Comparison of ENCODE assay signal across 12 cellular contexts in genomic region chr7:87476179-87476557, GRCh38. TPM values are rescaled to one million over a fixed set of nuclear protein-coding genes. Genes with fewer than 3 reads are reported as not detected.
DNase-seq lines count a peak whose midpoint lies in the region; ATAC-seq, FAIRE-seq and TF ChIP-seq lines count a peak whose summit lies in the region.
"Had no signal": no experiment of that assay in that cellular context is flagged by ENCODE, and none has a peak within 500 bp of the region (broad histone marks: within the 10 kb centered on the region; RNA-seq: fewer than 3 reads in every experiment).

No MANE protein-coding gene starts in this region.

- H2AFZ ChIP-seq in IMR-90 (replicated peaks; ENCODE audit: low read length, poor library complexity) (peak overlapping the region; percentile 36), endothelial cell of umbilical vein (ENCODE audit: low read depth, low read length) (no peak overlapping the region), neuronal stem cell (ENCODE audit: low read length) (no peak overlapping the region)

- H3K27ac ChIP-seq in IMR-90 (ENCODE audit: insufficient read depth, low read length) (no peak overlapping the region), endothelial cell of umbilical vein (ENCODE audit: insufficient read depth, low read depth, low read length) (no peak overlapping the region), neuronal stem cell (replicated peaks; ENCODE audit: low read length) (no peak overlapping the region)
- H3K27ac ChIP-seq: brain microvascular endothelial cell, HL-60 had no signal

- no peak for FAIRE-seq in endothelial cell of umbilical vein (lab: Jason Lieb, UNC)

- no peak overlapping the region for H3K14ac ChIP-seq in IMR-90 (replicated peaks; ENCODE audit: low read depth, low read length)
- no peak overlapping the region for H3K14ac ChIP-seq in neuronal stem cell (ENCODE audit: low read length)

- no peak overlapping the region for H4K5ac ChIP-seq in IMR-90 (ENCODE audit: low read depth, low read length)

- H2BK5ac ChIP-seq in IMR-90 (ENCODE audit: low read depth, low read length, poor library complexity, severe bottlenecking): no peak overlapping the region
- H2BK5ac ChIP-seq in neuronal stem cell (ENCODE audit: low read length): no peak overlapping the region

- H3K23ac ChIP-seq in IMR-90 (ENCODE audit: low read depth, low read length): no peak overlapping the region
- peak overlapping the region; percentile 32 for H3K23ac ChIP-seq in neuronal stem cell (ENCODE audit: low read depth, low read length, poor library complexity)

- H3K18ac ChIP-seq in IMR-90 (ENCODE audit: low read depth, low read length): no peak overlapping the region
- H3K18ac ChIP-seq in neuronal stem cell (ENCODE audit: low read length): peak overlapping the region; percentile 54

- H3K4ac ChIP-seq in IMR-90 (ENCODE audit: low read depth, low read length) (no peak overlapping the region), neuronal stem cell (ENCODE audit: low read length) (no peak overlapping the region)

- H3K4me2 ChIP-seq in IMR-90 (ENCODE audit: low read depth, low read length): no peak overlapping the region
- no peak overlapping the region for H3K4me2 ChIP-seq in endothelial cell of umbilical vein (ENCODE audit: insufficient read depth, low read length)
- peak overlapping the region; percentile 84 for H3K4me2 ChIP-seq in neuronal stem cell (ENCODE audit: insufficient read depth, low read length, poor library complexity, severe bottlenecking)

- in situ Hi-C loops in IMR-90 (cut with MboI; ENCODE audit: low sequenced_read_pairs): no loop called here

- H3K9me3 ChIP-seq in BE2C (no peaks in the 10 kb centered on the region), IMR-90 (ENCODE audit: control insufficient read depth, insufficient read depth, low read length) (no peaks in the 10 kb centered on the region), endothelial cell of umbilical vein (replicated peaks; ENCODE audit: control insufficient read depth, insufficient read depth, low read length) (no peaks in the 10 kb centered on the region), neuronal stem cell (replicated peaks in 1 of 2; ENCODE audit: control insufficient read depth in 2 of 2, insufficient read depth in 1 of 2, low read depth in 1 of 2, low read length in 2 of 2) (peaks cover 0 to 6% of the 10 kb centered on the region in 2 donors)

- no peak overlapping the region for H2BK15ac ChIP-seq in IMR-90 (ENCODE audit: low read depth, low read length)
- peak overlapping the region; percentile 56 for H2BK15ac ChIP-seq in neuronal stem cell (ENCODE audit: low read length)

- TF ChIP-seq RAD21 in IMR-90 (IDR thresholded peaks at IDR 0.05; ENCODE audit: low read length): no peak

- TF ChIP-seq POLR2A in IMR-90 (IDR thresholded peaks at IDR 0.05; ENCODE audit: low read depth, low read length): no peak
- no peak for TF ChIP-seq POLR2A in endothelial cell of umbilical vein (IDR thresholded peaks at IDR 0.05; ENCODE audit: low read depth, low read length)

- no peak overlapping the region for H3K9ac ChIP-seq in IMR-90 (ENCODE audit: low read depth, low read length)
- H3K9ac ChIP-seq in endothelial cell of umbilical vein (replicated peaks; ENCODE audit: extremely low read depth, insufficient read depth, low read length): no peak overlapping the region
- no peak overlapping the region for H3K9ac ChIP-seq in neuronal stem cell (ENCODE audit: low read depth, low read length, poor library complexity)

- H4K8ac ChIP-seq in IMR-90 (ENCODE audit: low read depth in 2 of 2, low read length in 2 of 2) (no peak overlapping the region), neuronal stem cell (ENCODE audit: low read depth, low read length) (no peak overlapping the region)

- H4K20me1 ChIP-seq in IMR-90 (ENCODE audit: insufficient read depth, low read length): no peaks in the 10 kb centered on the region
- no peaks in the 10 kb centered on the region for H4K20me1 ChIP-seq in endothelial cell of umbilical vein (replicated peaks; ENCODE audit: control insufficient read depth, extremely low read depth, insufficient read depth, low read length)

- DNase-seq in BE2C (no peak), IMR-90 (no peak), endothelial cell of umbilical vein (ENCODE audit: low read depth, low spot score) (no peak), neuronal stem cell (ENCODE audit: low spot score) (no peak), cerebellar cortex (ENCODE audit: low spot score) (no peak), kidney glomerular epithelial cell (lab: John Stamatoyannopoulos, UW) (no peak)
- DNase-seq: brain microvascular endothelial cell, NCI-H187, SHP77 treated with DMSO at 0.1 percent for 48 hours had no signal

- H3K36me3 ChIP-seq in BE2C (no peaks in the 10 kb centered on the region), IMR-90 (ENCODE audit: control insufficient read depth, insufficient read depth, low read length) (no peaks in the 10 kb centered on the region), endothelial cell of umbilical vein (ENCODE audit: control insufficient read depth in 2 of 2, extremely low read depth in 1 of 2, insufficient read depth in 2 of 2, low read length in 2 of 2) (no peaks in the 10 kb centered on the region), neuronal stem cell (replicated peaks in 1 of 2; ENCODE audit: control insufficient read depth in 2 of 2, insufficient read depth in 2 of 2, low read length in 2 of 2) (no peaks in the 10 kb centered on the region)
- H3K36me3 ChIP-seq: brain microvascular endothelial cell had no signal

- no peaks in the 10 kb centered on the region for H3K4me1 ChIP-seq in BE2C
- no peaks in the 10 kb centered on the region for H3K4me1 ChIP-seq in IMR-90 (ENCODE audit: control insufficient read depth, insufficient read depth, low read length)
- H3K4me1 ChIP-seq in endothelial cell of umbilical vein (ENCODE audit: control insufficient read depth, extremely low read depth, insufficient read depth, low read length): peaks cover 6% of the 10 kb centered on the region
- peaks cover 4 to 34% of the 10 kb centered on the region in 2 donors for H3K4me1 ChIP-seq in neuronal stem cell (ENCODE audit: control insufficient read depth in 2 of 2, insufficient read depth in 1 of 2, low read depth in 1 of 2, low read length in 2 of 2)

- dilution Hi-C loops in IMR-90 (cut with HindIII; ENCODE audit: low sequenced_read_pairs, unreplicated experiment): no loop called here
- dilution Hi-C loops in endothelial cell of umbilical vein (cut with MboI; ENCODE audit: extremely low pct_ligation_motif_present, low sequenced_read_pairs): no loop called here

- H2BK20ac ChIP-seq in IMR-90 (ENCODE audit: low read depth, low read length): no peak overlapping the region

- H3K4me3 ChIP-seq in BE2C (ENCODE audit: low read depth, low read length) (peak overlapping the region; percentile 25), IMR-90 (ENCODE audit: insufficient read depth, low read depth, low read length) (no peak overlapping the region), endothelial cell of umbilical vein (replicated peaks in 1 of 3; ENCODE audit: insufficient read depth in 1 of 3, low read depth in 1 of 3, low read length in 3 of 3) (no peak overlapping the region), neuronal stem cell (ENCODE audit: low read length in 2 of 2) (no peak overlapping the region)

- BruUV-seq in IMR-90 (replicated peaks; lab: Mats Ljungman, UMichigan): no TSS peak
- no TSS peak for BruUV-seq in endothelial cell of umbilical vein (replicated peaks; lab: Mats Ljungman, UMichigan)

- POLR2A ChIA-PET in IMR-90 (lab: Charles Lee; ENCODE audit: unreplicated experiment) (no interaction called here), endothelial cell of umbilical vein (lab: Charles Lee) (no interaction called here)

- H3K27me3 ChIP-seq in BE2C: peaks cover 30% of the 10 kb centered on the region
- peaks cover 28% of the 10 kb centered on the region for H3K27me3 ChIP-seq in IMR-90 (ENCODE audit: control insufficient read depth, insufficient read depth, low read length)
- peaks cover 26 to 58% of the 10 kb centered on the region in 2 experiments for H3K27me3 ChIP-seq in endothelial cell of umbilical vein (ENCODE audit: control insufficient read depth in 2 of 2, insufficient read depth in 2 of 2, low read length in 2 of 2)
- H3K27me3 ChIP-seq in neuronal stem cell (ENCODE audit: control insufficient read depth in 3 of 3, insufficient read depth in 3 of 3, low read depth in 1 of 3, low read length in 3 of 3): peaks cover 0 to 18% (median 0%) of the 10 kb centered on the region in 3 experiments
- H3K27me3 ChIP-seq: brain microvascular endothelial cell had no signal

- ATAC-seq in IMR-90 (ENCODE audit: low read depth) (no peak), GM18517 (IDR thresholded peaks at IDR 0.05; ENCODE audit: unreplicated experiment) (no peak), HG02678 (IDR thresholded peaks at IDR 0.05; ENCODE audit: unreplicated experiment) (no peak)

- intact Hi-C loops in IMR-90 (cut with micrococcal nuclease): no loop called here
- intact Hi-C loops in endothelial cell of umbilical vein (cut with micrococcal nuclease): no loop called here

- WGBS in IMR-90 (ENCODE audit: extremely low coverage in 2 of 2, insufficient read length in 1 of 2), 2 experiments: 80% methylated on average over 1 of the region's 8 CpGs; no CpG with 5 or more reads in 1 of the 2 experiments
- WGBS in neuronal stem cell (ENCODE audit: extremely low coverage in 2 of 2, insufficient read length in 2 of 2, insufficient replicate concordance in 1 of 2), 2 donors: no CpG with 5 or more reads among the region's 8 CpGs

- H2AK5ac ChIP-seq in IMR-90 (ENCODE audit: low read depth, low read length): no peak overlapping the region
- no peak overlapping the region for H2AK5ac ChIP-seq in neuronal stem cell (ENCODE audit: low read depth, low read length)

- H4K91ac ChIP-seq in IMR-90 (ENCODE audit: insufficient read depth, low read depth, low read length) (no peak overlapping the region), neuronal stem cell (ENCODE audit: low read depth, low read length, poor library complexity) (no peak overlapping the region)

- H3K9me1 ChIP-seq in IMR-90 (ENCODE audit: insufficient read depth, low read length) (no peaks in the 10 kb centered on the region), endothelial cell of umbilical vein (replicated peaks; ENCODE audit: control insufficient read depth, extremely low read depth, insufficient read depth, low read length) (no peaks in the 10 kb centered on the region)

- no peaks in the 10 kb centered on the region for H3K79me1 ChIP-seq in IMR-90 (ENCODE audit: low read depth in 1 of 2, low read length in 2 of 2)
- no peaks in the 10 kb centered on the region for H3K79me1 ChIP-seq in neuronal stem cell (ENCODE audit: low read depth, low read length)

- no peak overlapping the region for H3K56ac ChIP-seq in IMR-90 (ENCODE audit: extremely low read depth, insufficient read depth, low read length)

- H2AK9ac ChIP-seq in IMR-90 (replicated peaks; ENCODE audit: low read depth, low read length, poor library complexity): no peak overlapping the region

- CTCF ChIA-PET in IMR-90 (lab: Yijun Ruan, JAX): no interaction called here
- CTCF ChIA-PET in endothelial cell of umbilical vein (lab: Charles Lee): no interaction called here

- TF ChIP-seq CTCF in BE2C (IDR thresholded peaks at IDR 0.05; ENCODE audit: low read depth, low read length): no peak
- no peak for TF ChIP-seq CTCF in IMR-90 (conservative IDR thresholded peaks at IDR 0.05; ENCODE audit: low read depth, low read length)
- no peak for TF ChIP-seq CTCF in endothelial cell of umbilical vein (IDR thresholded peaks at IDR 0.05; ENCODE audit: extremely low read depth in 1 of 2, insufficient read depth in 1 of 2, low read depth in 1 of 2, low read length in 2 of 2)

- no peaks in the 10 kb centered on the region for H3K79me2 ChIP-seq in endothelial cell of umbilical vein (ENCODE audit: control insufficient read depth, insufficient read depth, low read length)

- H2BK120ac ChIP-seq in IMR-90 (ENCODE audit: low read depth, low read length) (no peak overlapping the region), neuronal stem cell (ENCODE audit: low read depth, low read length) (no peak overlapping the region)

- peak overlapping the region; percentile 27 for H2BK12ac ChIP-seq in neuronal stem cell (ENCODE audit: low read length)

RNA-seq across cellular contexts. Expression of gene ABCB4, which starts 0.7 kb away (rescaled TPM):
- 0.31 TPM for polyA plus RNA-seq in BE2C (2012; ENCODE audit: insufficient read depth, insufficient read length, low read depth)
- not detected in 2 replicates for total RNA-seq in IMR-90 (2012; rRNA removed)
- not detected in 2 replicates for polyA plus RNA-seq in IMR-90 (2012; rRNA removed)
- polyA plus RNA-seq in IMR-90 (2012; cell fraction: cytosol; rRNA removed): 0.05 TPM in 1 of 2 replicates, not detected in the other
- polyA plus RNA-seq in IMR-90 (2012; cell fraction: nucleus; rRNA removed; ENCODE audit: low replicate concordance): 0.03 TPM in 1 of 2 replicates, not detected in the other
- total RNA-seq in endothelial cell of umbilical vein: 0.09 and 0.15 TPM in 2 replicates
- polyA plus RNA-seq in endothelial cell of umbilical vein: 0.11 TPM in 1 of 2 replicates, not detected in the other
- polyA plus RNA-seq in endothelial cell of umbilical vein (2011; cell fraction: cytosol; rRNA removed): 0.03 TPM in 2 replicates
- 0.08 and 0.25 TPM in 2 replicates for polyA plus RNA-seq in endothelial cell of umbilical vein (2011; cell fraction: nucleus; rRNA removed)
- polyA plus RNA-seq in endothelial cell of umbilical vein (2012): 0.07 and 0.12 TPM in 2 replicates
- polyA minus RNA-seq in endothelial cell of umbilical vein: 0.06 and 0.24 TPM in 2 replicates
- polyA minus RNA-seq in endothelial cell of umbilical vein (2011; cell fraction: cytosol; rRNA and poly(A)+ RNA removed): not detected
- 0.48 TPM in 1 of 2 replicates, not detected in the other for polyA minus RNA-seq in endothelial cell of umbilical vein (2011; cell fraction: nucleus; rRNA and poly(A)+ RNA removed)
- polyA plus RNA-seq in neuronal stem cell (2013, experiment 1 of 2): 1.4 TPM
- 1.5 TPM for polyA plus RNA-seq in neuronal stem cell (2013, experiment 2 of 2)
